ENCODE assay signal across 1 cellular context in genomic region chr5:133108481-133108921, GRCh38.
TF ChIP-seq lines count a peak whose summit lies in the region.

No MANE protein-coding gene starts in this region.

TF ChIP-seq in A549, 52 proteins besides CTCF, POLR2A, EP300 and RAD21 (continued from another document):
- TF ChIP-seq KDM1A (IDR thresholded peaks at IDR 0.05; ENCODE audit: low read depth) (no peak), ZFP36 (IDR thresholded peaks at IDR 0.05; ENCODE audit: borderline replicate concordance, partially characterized antibody) (no peak)
